Comparison of ENCODE assay signal across 11 cellular contexts in genomic region chr1:152623203-152623844, GRCh38. TPM values are rescaled to one million over a fixed set of nuclear protein-coding genes. Genes with fewer than 3 reads are reported as not detected.
DNase-seq lines count a peak whose midpoint lies in the region; ATAC-seq and TF ChIP-seq lines count a peak whose summit lies in the region.
"Had no signal": no experiment of that assay in that cellular context is flagged by ENCODE, and none has a peak within 500 bp of the region (broad histone marks: within the 10 kb centered on the region; RNA-seq: fewer than 3 reads in every experiment).

No MANE protein-coding gene starts in this region.

- H3K36me3 Mint-ChIP-seq in HFFc6 (ENCODE audit: low read depth) = peaks cover 9% of the 10 kb centered on the region
- no peaks in the 10 kb centered on the region for H3K36me3 Mint-ChIP-seq in activated CD4-positive, alpha-beta memory T cell treated with anti-CD3 and anti-CD28 coated beads, Interleukin-2, amount 10 ng/mL, durations not matched to agents 7 days and 5 days (ENCODE audit: low read depth)

- TF ChIP-seq CTCF in HFFc6 (IDR thresholded peaks at IDR 0.05) = peak; percentile 49; the same call in 1 of the 2 replicates

- H3K27me3 Mint-ChIP-seq in HFFc6 (ENCODE audit: insufficient read depth) = peaks cover 4% of the 10 kb centered on the region
- peaks cover 6% of the 10 kb centered on the region for H3K27me3 Mint-ChIP-seq in activated CD4-positive, alpha-beta memory T cell treated with anti-CD3 and anti-CD28 coated beads, Interleukin-2, amount 10 ng/mL, durations not matched to agents 7 days and 5 days

- ATAC-seq in HG02981 (IDR thresholded peaks at IDR 0.05; ENCODE audit: unreplicated experiment) (no peak), GM19328 (IDR thresholded peaks at IDR 0.05; ENCODE audit: unreplicated experiment) (no peak)

- H3K4me3 ChIP-seq in skeletal muscle satellite cell (ENCODE audit: low read length) = peak overlapping the region; percentile 12
- H3K4me3 ChIP-seq: Peyer's patch had no signal

- H3K4me2 ChIP-seq in skeletal muscle satellite cell (ENCODE audit: low read length) = peak overlapping the region; percentile 44

- H3K9ac ChIP-seq in skeletal muscle satellite cell (ENCODE audit: low read depth, low read length) = no peak overlapping the region

- CTCF ChIA-PET in activated CD4-positive, alpha-beta memory T cell treated with anti-CD3 and anti-CD28 coated beads, Interleukin-2, amount 10 ng/mL, durations not matched to agents 7 days and 5 days (lab: Charles Lee) = interaction anchor here (1.1 to 1.7 kb wide), 3 partner anchors 9 to 30 kb away, joined by 3 to 6 read pairs (median 4); no protein-coding TSS in a partner anchor

- POLR2A ChIA-PET in activated CD4-positive, alpha-beta memory T cell treated with anti-CD3 and anti-CD28 coated beads, Interleukin-2, amount 10 ng/mL, durations not matched to agents 7 days and 5 days (lab: Charles Lee) = no interaction called here

- DNase-seq in GM03348 (ENCODE audit: low spot score) = peak; percentile 16
- DNase-seq in HFFc6 = no peak
- peak; percentile 21 for DNase-seq in activated CD4-positive, alpha-beta memory T cell treated with anti-CD3 and anti-CD28 coated beads, Interleukin-2, amount 10 ng/mL, durations not matched to agents 7 days and 5 days
- DNase-seq in SIG-M5 (lab: John Stamatoyannopoulos, UW) = no peak
- DNase-seq: activated T-cell treated with anti-CD3 and anti-CD28 coated beads, Interleukin-2, amount 50 U/mL, for 4 hours; Peyer's patch had no signal

- peaks cover 40% of the 10 kb centered on the region for H3K9me3 Mint-ChIP-seq in HFFc6
- peaks cover 6% of the 10 kb centered on the region for H3K9me3 Mint-ChIP-seq in activated CD4-positive, alpha-beta memory T cell treated with anti-CD3 and anti-CD28 coated beads, Interleukin-2, amount 10 ng/mL, durations not matched to agents 7 days and 5 days

- peaks cover 10% of the 10 kb centered on the region for H3K4me1 ChIP-seq in skeletal muscle satellite cell (ENCODE audit: control insufficient read depth, insufficient read depth, low read length)
- H3K4me1 ChIP-seq: Peyer's patch had no signal

- no peaks in the 10 kb centered on the region for H3K36me3 ChIP-seq in skeletal muscle satellite cell (ENCODE audit: insufficient read depth, low read length)
- H3K36me3 ChIP-seq: Peyer's patch had no signal

- H3K9me3 ChIP-seq in skeletal muscle satellite cell (replicated peaks; ENCODE audit: low read length) = peaks cover 9% of the 10 kb centered on the region

- no peak overlapping the region for H3K27ac Mint-ChIP-seq in HFFc6
- no peak overlapping the region for H3K27ac Mint-ChIP-seq in activated CD4-positive, alpha-beta memory T cell treated with anti-CD3 and anti-CD28 coated beads, Interleukin-2, amount 10 ng/mL, durations not matched to agents 7 days and 5 days

- no peak overlapping the region for H3K4me3 Mint-ChIP-seq in HFFc6
- no peak overlapping the region for H3K4me3 Mint-ChIP-seq in activated CD4-positive, alpha-beta memory T cell treated with anti-CD3 and anti-CD28 coated beads, Interleukin-2, amount 10 ng/mL, durations not matched to agents 7 days and 5 days
- H3K4me3 Mint-ChIP-seq: activated T-cell treated with anti-CD3 and anti-CD28 coated beads, Interleukin-2, amount 50 U/mL, for 4 hours had no signal

- no peaks in the 10 kb centered on the region for H3K27me3 ChIP-seq in skeletal muscle satellite cell (ENCODE audit: control insufficient read depth, insufficient read depth, low read length)
- H3K27me3 ChIP-seq: Peyer's patch had no signal

- H3K4me1 Mint-ChIP-seq in HFFc6 (ENCODE audit: low read depth) = no peaks in the 10 kb centered on the region
- peaks cover 2% of the 10 kb centered on the region for H3K4me1 Mint-ChIP-seq in activated CD4-positive, alpha-beta memory T cell treated with anti-CD3 and anti-CD28 coated beads, Interleukin-2, amount 10 ng/mL, durations not matched to agents 7 days and 5 days

RNA-seq across cellular contexts. Expression of gene LCE3A, which starts 0.4 kb away (rescaled TPM):
- not detected for total RNA-seq in HFFc6 (2021; fragmentation: NEBNext Ultra II Directional; extraction: Animal tissue kit (Norgen Biotek cat#: 25700))
- total RNA-seq in activated CD4-positive, alpha-beta memory T cell treated with anti-CD3 and anti-CD28 coated beads, Interleukin-2, amount 10 ng/mL, durations not matched to agents 7 days and 5 days = not detected
- not detected in 2 replicates for total RNA-seq in skeletal muscle satellite cell (2012; rRNA removed)
- total RNA-seq: activated T-cell treated with anti-CD3 and anti-CD28 coated beads, Interleukin-2, amount 50 U/mL, for 4 hours; dermis microvascular lymphatic vessel endothelial cell; Peyer's patch; posterior vena cava had no signal

RNA-seq across cellular contexts. Expression of gene LCE3B, which starts 9.7 kb away (rescaled TPM):
- total RNA-seq in HFFc6 (2021; fragmentation: NEBNext Ultra II Directional; extraction: Animal tissue kit (Norgen Biotek cat#: 25700)) = not detected
- total RNA-seq in activated CD4-positive, alpha-beta memory T cell treated with anti-CD3 and anti-CD28 coated beads, Interleukin-2, amount 10 ng/mL, durations not matched to agents 7 days and 5 days = not detected
- not detected in 2 replicates for total RNA-seq in skeletal muscle satellite cell (2012; rRNA removed)
- total RNA-seq: activated T-cell treated with anti-CD3 and anti-CD28 coated beads, Interleukin-2, amount 50 U/mL, for 4 hours; dermis microvascular lymphatic vessel endothelial cell; Peyer's patch; posterior vena cava had no signal

RNA-seq across cellular contexts. Expression of gene LCE3C, which starts 23.3 kb away (rescaled TPM):
- not detected for total RNA-seq in HFFc6 (2021; fragmentation: NEBNext Ultra II Directional; extraction: Animal tissue kit (Norgen Biotek cat#: 25700))
- not detected for total RNA-seq in activated CD4-positive, alpha-beta memory T cell treated with anti-CD3 and anti-CD28 coated beads, Interleukin-2, amount 10 ng/mL, durations not matched to agents 7 days and 5 days
- total RNA-seq in skeletal muscle satellite cell (2012; rRNA removed) = not detected in 2 replicates
- total RNA-seq: activated T-cell treated with anti-CD3 and anti-CD28 coated beads, Interleukin-2, amount 50 U/mL, for 4 hours; dermis microvascular lymphatic vessel endothelial cell; Peyer's patch; posterior vena cava had no signal

RNA-seq across cellular contexts. Expression of gene LCE2D, which starts 39.9 kb away (rescaled TPM):
- total RNA-seq in HFFc6 (2021; fragmentation: NEBNext Ultra II Directional; extraction: Animal tissue kit (Norgen Biotek cat#: 25700)) = not detected
- not detected for total RNA-seq in activated CD4-positive, alpha-beta memory T cell treated with anti-CD3 and anti-CD28 coated beads, Interleukin-2, amount 10 ng/mL, durations not matched to agents 7 days and 5 days
- total RNA-seq in skeletal muscle satellite cell (2012; rRNA removed) = not detected in 2 replicates
- total RNA-seq: activated T-cell treated with anti-CD3 and anti-CD28 coated beads, Interleukin-2, amount 50 U/mL, for 4 hours; dermis microvascular lymphatic vessel endothelial cell; Peyer's patch; posterior vena cava had no signal

RNA-seq across cellular contexts. Expression of gene LCE3D, which starts 43.0 kb away (rescaled TPM):
- not detected for total RNA-seq in HFFc6 (2021; fragmentation: NEBNext Ultra II Directional; extraction: Animal tissue kit (Norgen Biotek cat#: 25700))
- not detected for total RNA-seq in activated CD4-positive, alpha-beta memory T cell treated with anti-CD3 and anti-CD28 coated beads, Interleukin-2, amount 10 ng/mL, durations not matched to agents 7 days and 5 days
- 0.22 and 1.5 TPM in 2 replicates for total RNA-seq in skeletal muscle satellite cell (2012; rRNA removed)
- total RNA-seq: activated T-cell treated with anti-CD3 and anti-CD28 coated beads, Interleukin-2, amount 50 U/mL, for 4 hours; dermis microvascular lymphatic vessel endothelial cell; Peyer's patch; posterior vena cava had no signal

Comparison
In these comparisons a context has a peak if more than half of its experiments do, and no peak if none do; other contexts are left out.
1. DNase-seq: peak in GM03348 (single experiment) and activated CD4-positive, alpha-beta memory T cell treated with anti-CD3 and anti-CD28 coated beads, Interleukin-2, amount 10 ng/mL, durations not matched to agents 7 days and 5 days (single experiment); none in HFFc6 (single experiment) and SIG-M5 (single experiment).